14 cellular contexts compared by ENCODE assay signal in genomic region chrX:69263421-69263820, GRCh38.
A peak's percentile ranks its signal among the peaks of the same experiment; 100 is the strongest.
DNase-seq lines count a peak whose midpoint lies in the region; ATAC-seq and TF ChIP-seq lines count a peak whose summit lies in the region.
"Had no signal": no experiment of that assay in that cellular context is flagged by ENCODE, and none has a peak within 500 bp of the region (broad histone marks: within the 10 kb centered on the region; RNA-seq: fewer than 3 reads in every experiment).

No MANE protein-coding gene starts in this region.

- no peaks in the 10 kb centered on the region for H3K9me3 Mint-ChIP-seq in brain
- peaks cover 47% of the 10 kb centered on the region for H3K9me3 Mint-ChIP-seq in nephron progenitor cell
- H3K9me3 Mint-ChIP-seq: CD4-positive, alpha-beta T cell had no signal

- H3K36me3 Mint-ChIP-seq in brain = no peaks in the 10 kb centered on the region
- no peaks in the 10 kb centered on the region for H3K36me3 Mint-ChIP-seq in nephron progenitor cell (ENCODE audit: low read depth)

- H3K27me3 Mint-ChIP-seq in brain = peaks cover 5% of the 10 kb centered on the region
- peaks cover 45% of the 10 kb centered on the region for H3K27me3 Mint-ChIP-seq in nephron progenitor cell (ENCODE audit: low read depth, poor library complexity)

- peak overlapping the region in 4 of 5 experiments; percentile 10 to 69 (median 44) for H3K27ac Mint-ChIP-seq in brain
- H3K27ac Mint-ChIP-seq in nephron progenitor cell = no peak overlapping the region
- H3K27ac Mint-ChIP-seq: CD4-positive, alpha-beta T cell had no signal

- peaks cover 67 to 96% (median 93%) of the 10 kb centered on the region in 11 experiments for H3K27me3 ChIP-seq in BLaER1 treated with 17β-estradiol and CSF1 and Interleukin-3, amounts not matched to agents 10 nM and 100 nM
- H3K27me3 ChIP-seq in HUES6 (ENCODE audit: control insufficient read depth, insufficient read depth, low read length) (peaks cover 97% of the 10 kb centered on the region), ascending aorta (no peaks in the 10 kb centered on the region)

- H3K27ac ChIP-seq in BLaER1 treated with 17β-estradiol and CSF1 and Interleukin-3, amounts not matched to agents 10 nM and 100 nM = no peak overlapping the region
- H3K27ac ChIP-seq in HUES6 (ENCODE audit: low read depth, low read length) = no peak overlapping the region
- no peak overlapping the region for H3K27ac ChIP-seq in ascending aorta
- H3K27ac ChIP-seq: 22Rv1, GM23248 had no signal

- no peak overlapping the region for H3K4me3 ChIP-seq in BLaER1 treated with 17β-estradiol and CSF1 and Interleukin-3, amounts not matched to agents 10 nM and 100 nM
- peak overlapping the region; percentile 12; the same call in 1 of the 2 replicates for H3K4me3 ChIP-seq in HUES6 (ENCODE audit: low read depth, low read length)
- H3K4me3 ChIP-seq in ascending aorta = no peak overlapping the region
- H3K4me3 ChIP-seq: GM12878, GM23248 had no signal

- peak overlapping the region in 8 of 11 experiments; percentile 17 to 44 (median 28); a peak in 8 of 22 replicates for H3K4me2 ChIP-seq in BLaER1 treated with 17β-estradiol and CSF1 and Interleukin-3, amounts not matched to agents 10 nM and 100 nM

- DNase-seq in nephron progenitor cell (no peak), hepatic stellate cell (ENCODE audit: low spot score) (no peak), ascending aorta (ENCODE audit: low spot score in 2 of 2) (no peak)
- DNase-seq in activated CD4-positive, alpha-beta T cell treated with anti-CD3 and anti-CD28 coated beads for 48 hours = no peak
- DNase-seq: C1 segment of cervical spinal cord; CD4-positive, alpha-beta T cell; GM23248 had no signal

- no peaks in the 10 kb centered on the region for H3K36me3 ChIP-seq in BLaER1 treated with 17β-estradiol and CSF1 and Interleukin-3, amounts not matched to agents 10 nM and 100 nM
- no peaks in the 10 kb centered on the region for H3K36me3 ChIP-seq in HUES6 (ENCODE audit: control insufficient read depth, insufficient read depth, low read length)
- H3K36me3 ChIP-seq in ascending aorta = no peaks in the 10 kb centered on the region

- H3K4me1 Mint-ChIP-seq in brain (peaks cover 55% of the 10 kb centered on the region), nephron progenitor cell (peaks cover 27% of the 10 kb centered on the region)

- peaks cover 0 to 7% (median 0%) of the 10 kb centered on the region in 11 experiments; a peak in 1 of 22 replicates for H4K20me1 ChIP-seq in BLaER1 treated with 17β-estradiol and CSF1 and Interleukin-3, amounts not matched to agents 10 nM and 100 nM

- peaks cover 0 to 25% (median 13%) of the 10 kb centered on the region in 10 experiments; a peak in 12 of 20 replicates for H3K4me1 ChIP-seq in BLaER1 treated with 17β-estradiol and CSF1 and Interleukin-3, amounts not matched to agents 10 nM and 100 nM
- H3K4me1 ChIP-seq in HUES6 (ENCODE audit: control insufficient read depth, insufficient read depth, low read length) (peaks cover 34% of the 10 kb centered on the region), ascending aorta (no peaks in the 10 kb centered on the region)

- H3K4me3 Mint-ChIP-seq in brain = peak overlapping the region in 2 of 5 experiments; percentile 0 to 5
- peak overlapping the region; percentile 7 for H3K4me3 Mint-ChIP-seq in nephron progenitor cell
- H3K4me3 Mint-ChIP-seq: CD4-positive, alpha-beta T cell had no signal

- no peak for TF ChIP-seq CTCF in brain (conservative IDR thresholded peaks at IDR 0.05)
- no peak for TF ChIP-seq CTCF in nephron progenitor cell (IDR thresholded peaks at IDR 0.05)
- TF ChIP-seq CTCF in ascending aorta (IDR thresholded peaks at IDR 0.05) = no peak

- H3K9ac ChIP-seq in BLaER1 treated with 17β-estradiol and CSF1 and Interleukin-3, amounts not matched to agents 10 nM and 100 nM = no peak overlapping the region
- peak overlapping the region; percentile 4 for H3K9ac ChIP-seq in HUES6 (ENCODE audit: low read length)
- H3K9ac ChIP-seq: GM23248 had no signal

- ATAC-seq in HG03025 (IDR thresholded peaks at IDR 0.05; ENCODE audit: low FRiP score, unreplicated experiment) = no peak
- ATAC-seq: GM12878, HCT116 had no signal

- H3K9me3 ChIP-seq in BLaER1 treated with 17β-estradiol and CSF1 and Interleukin-3, amounts not matched to agents 10 nM and 100 nM (replicated peaks in 1 of 11) = no peaks in the 10 kb centered on the region
- no peaks in the 10 kb centered on the region for H3K9me3 ChIP-seq in HUES6 (ENCODE audit: control insufficient read depth, insufficient read depth, low read depth, low read length)
- H3K9me3 ChIP-seq in ascending aorta = no peaks in the 10 kb centered on the region

- intact Hi-C loops in ascending aorta (cut with DNase I) = no loop called here
